ENCODE assay signal across 13 cellular contexts in the genomic region with DNA sequence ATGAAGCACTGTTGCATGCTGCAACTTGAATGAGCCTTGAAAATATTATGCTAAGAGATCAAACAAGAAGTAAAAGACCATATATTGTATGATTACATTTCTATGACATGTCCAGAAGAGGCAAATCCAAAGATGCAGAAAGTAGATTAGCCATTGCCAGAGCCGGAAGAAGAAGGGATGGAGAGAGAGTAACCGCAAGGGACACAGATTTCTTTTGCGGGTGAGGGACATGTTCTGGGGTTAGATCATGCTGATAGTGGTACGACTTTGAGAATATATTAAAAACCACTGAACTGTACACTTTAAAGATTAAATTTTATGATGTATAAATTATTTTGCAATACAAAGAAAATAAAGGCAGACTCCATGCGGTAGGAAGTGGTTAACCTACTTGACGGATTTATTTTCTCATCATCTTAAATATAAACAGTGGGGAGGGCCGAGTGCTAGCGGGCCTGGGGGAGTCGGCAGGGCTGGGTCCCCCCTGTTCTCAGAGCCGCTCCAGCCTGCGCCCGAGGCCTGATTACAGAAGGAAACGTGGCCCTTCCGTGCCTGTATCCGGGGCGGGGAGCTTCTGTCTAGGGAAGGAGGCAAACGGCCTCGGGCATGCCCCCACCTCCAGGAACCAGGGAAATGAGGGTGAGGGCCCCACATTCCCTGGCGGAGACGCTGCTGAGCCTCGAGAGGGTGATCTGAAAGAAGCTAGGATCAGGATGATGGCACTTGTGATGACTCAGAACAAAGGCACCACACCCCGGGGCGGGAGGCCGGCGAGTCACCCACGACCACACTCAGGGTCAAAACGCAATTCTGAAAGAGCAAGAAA. TPM values are rescaled to one million over a fixed set of nuclear protein-coding genes. Genes with fewer than 3 reads are reported as not detected.
DNase-seq lines count a peak whose midpoint lies in the region; ATAC-seq, FAIRE-seq and TF ChIP-seq lines count a peak whose summit lies in the region.
"Had no signal": no experiment of that assay in that cellular context is flagged by ENCODE, and none has a peak within 500 bp of the region (broad histone marks: within the 10 kb centered on the region; RNA-seq: fewer than 3 reads in every experiment).

No MANE protein-coding gene starts in this region.

- no peak overlapping the region for H3K14ac ChIP-seq in neuronal stem cell (ENCODE audit: low read length)

- H3K79me1 ChIP-seq in neuronal stem cell (ENCODE audit: low read depth, low read length), result peaks cover 1% of the 10 kb centered on the region

- in situ Hi-C loops in K562 (cut with MboI), result no loop called here

- H3K23ac ChIP-seq in neuronal stem cell (ENCODE audit: low read depth, low read length, poor library complexity), result no peak overlapping the region

- H3K4ac ChIP-seq in neuronal stem cell (ENCODE audit: low read length), result no peak overlapping the region

- no peaks in the 10 kb centered on the region for H3K9me1 ChIP-seq in K562 (ENCODE audit: control insufficient read depth, insufficient read depth, low read length)

- no peak overlapping the region for H4K8ac ChIP-seq in neuronal stem cell (ENCODE audit: low read depth, low read length)

- CTCF ChIA-PET in K562 (lab: Yijun Ruan, JAX; ENCODE audit: low intra/inter-chr PET ratio), result no interaction called here

- DNase-seq in GF-D8 (lab: John Stamatoyannopoulos, UW) (peak; percentile 7), LoVo (ENCODE audit: low spot score) (peak; percentile 45), K562 (ENCODE audit: extremely low read depth in 1 of 4, low spot score in 3 of 4) (peak; percentile 16 to 38 (median 22)), neuronal stem cell (ENCODE audit: low spot score) (no peak), cortex of kidney (lab: John Stamatoyannopoulos, UW) (no peak), NCI-H748 (lab: John Stamatoyannopoulos, UW; ENCODE audit: unreplicated experiment) (no peak)
- no peak for DNase-seq in activated CD4-positive, alpha-beta T cell treated with anti-CD3 and anti-CD28 coated beads, Interleukin-2, amount 50 U/mL, for 1 hour
- DNase-seq in activated effector memory CD4-positive, alpha-beta T cell treated with anti-CD3 and anti-CD28 coated beads, Interleukin-2, amount 50 U/mL, for 16 hours, result no peak
- DNase-seq: activated CD4-positive, CD25-positive, alpha-beta regulatory T cell treated with anti-CD3 and anti-CD28 coated beads, Interleukin-2, amount 50 U/mL, for 72 hours; amygdala; NCI-H510A; psoas muscle; stimulated activated CD8-positive, alpha-beta memory T cell treated with anti-CD3 and anti-CD28 coated beads, Interleukin-4, amount 100 ng/mL, for 48 hours had no signal

- no peak overlapping the region for H2BK15ac ChIP-seq in neuronal stem cell (ENCODE audit: low read length)

- FAIRE-seq in K562 (lab: Jason Lieb, UNC), result no peak

- no peaks in the 10 kb centered on the region for H3K9me3 ChIP-seq in K562 (replicated peaks; ENCODE audit: control insufficient read depth, insufficient read depth, low read depth, low read length)
- H3K9me3 ChIP-seq in neuronal stem cell (replicated peaks in 1 of 2; ENCODE audit: control insufficient read depth in 2 of 2, insufficient read depth in 1 of 2, low read depth in 1 of 2, low read length in 2 of 2), result peaks cover 5% of the 10 kb centered on the region in 2 donors
- H3K9me3 ChIP-seq: psoas muscle had no signal

- POLR2A ChIA-PET in K562 (lab: Yijun Ruan, JAX), result interaction anchor here (1.0 kb wide), 1 partner anchor 10 kb away, joined by 3 read pairs; no protein-coding TSS in a partner anchor

- no peaks in the 10 kb centered on the region for H3K36me3 ChIP-seq in K562 (ENCODE audit: control insufficient read depth, insufficient read depth, low read length)
- H3K36me3 ChIP-seq in neuronal stem cell (replicated peaks in 1 of 2; ENCODE audit: control insufficient read depth in 2 of 2, insufficient read depth in 2 of 2, low read length in 2 of 2), result no peaks in the 10 kb centered on the region

- H3K4me2 ChIP-seq in K562 (ENCODE audit: insufficient read depth, low read length) (peak overlapping the region; percentile 70), neuronal stem cell (ENCODE audit: insufficient read depth, low read length, poor library complexity, severe bottlenecking) (no peak overlapping the region)

- TF ChIP-seq EP300 in K562 (IDR thresholded peaks at IDR 0.05; ENCODE audit: low read length), result no peak

- H3K79me2 ChIP-seq in K562 (ENCODE audit: control insufficient read depth, insufficient read depth, low read length), result no peaks in the 10 kb centered on the region

- no peak overlapping the region for H3K4me3 ChIP-seq in K562
- H3K4me3 ChIP-seq in neuronal stem cell (ENCODE audit: low read length in 2 of 2), result no peak overlapping the region
- H3K4me3 ChIP-seq: psoas muscle had no signal

- no peak for TF ChIP-seq RAD21 in K562 (CRISPR knock-in tag; conservative IDR thresholded peaks at IDR 0.05 in 1 of 2, IDR thresholded peaks at IDR 0.05 in 1 of 2)

- intact Hi-C loops in K562 (cut with micrococcal nuclease), result no loop called here

- H3K9ac ChIP-seq in K562 (ENCODE audit: insufficient read depth in 1 of 2, low read depth in 2 of 2, low read length in 2 of 2) (peak overlapping the region in 1 of 2 experiments; percentile 77; a peak in 2 of 4 replicates), neuronal stem cell (ENCODE audit: low read depth, low read length, poor library complexity) (no peak overlapping the region)

- H3K4me1 ChIP-seq in K562 (replicated peaks in 1 of 2; ENCODE audit: control insufficient read depth in 2 of 2, insufficient read depth in 2 of 2, low read length in 2 of 2), result peaks cover 7 to 14% of the 10 kb centered on the region in 2 experiments; a peak in 4 of 5 replicates
- no peaks in the 10 kb centered on the region for H3K4me1 ChIP-seq in neuronal stem cell (ENCODE audit: control insufficient read depth in 2 of 2, insufficient read depth in 1 of 2, low read depth in 1 of 2, low read length in 2 of 2)
- H3K4me1 ChIP-seq: psoas muscle had no signal

- peak overlapping the region; percentile 70 for H2AFZ ChIP-seq in K562 (ENCODE audit: low read depth, low read length)
- peak overlapping the region; percentile 66 for H2AFZ ChIP-seq in neuronal stem cell (ENCODE audit: low read length)

- no peak overlapping the region for H4K91ac ChIP-seq in neuronal stem cell (ENCODE audit: low read depth, low read length, poor library complexity)

- H4K20me1 ChIP-seq in K562 (replicated peaks; ENCODE audit: control insufficient read depth, insufficient read depth, low read length), result no peaks in the 10 kb centered on the region

- no peak for TF ChIP-seq POLR2A in K562 (conservative IDR thresholded peaks at IDR 0.05)

- no peak overlapping the region for H2BK120ac ChIP-seq in neuronal stem cell (ENCODE audit: low read depth, low read length)

- no peak for TF ChIP-seq CTCF in K562 (IDR thresholded peaks at IDR 0.05 in 2 of 3, conservative IDR thresholded peaks at IDR 0.05 in 1 of 3; ENCODE audit: insufficient read depth in 2 of 3, low read depth in 1 of 3, low read length in 3 of 3)

- peak; percentile 70 for ATAC-seq in K562
- ATAC-seq: psoas muscle had no signal

- no peak overlapping the region for H2BK12ac ChIP-seq in neuronal stem cell (ENCODE audit: low read length)

- H2BK5ac ChIP-seq in neuronal stem cell (ENCODE audit: low read length), result no peak overlapping the region

- no TSS peak for BruUV-seq in K562 (replicated peaks; lab: Mats Ljungman, UMichigan)

- H3K27ac ChIP-seq in K562 (ENCODE audit: extremely low read depth, low read depth, low read length), result no peak overlapping the region; the same call in 2 of the 3 replicates
- H3K27ac ChIP-seq in neuronal stem cell (replicated peaks; ENCODE audit: low read length), result no peak overlapping the region
- H3K27ac ChIP-seq: psoas muscle had no signal

- H2AK5ac ChIP-seq in neuronal stem cell (ENCODE audit: low read depth, low read length), result no peak overlapping the region

- H3K18ac ChIP-seq in neuronal stem cell (ENCODE audit: low read length), result no peak overlapping the region

- H3K27me3 ChIP-seq in K562 (ENCODE audit: control insufficient read depth in 2 of 2, insufficient read depth in 2 of 2, low read length in 2 of 2) (peaks cover 11 to 35% of the 10 kb centered on the region in 2 experiments; a peak in 3 of 5 replicates), neuronal stem cell (ENCODE audit: control insufficient read depth in 3 of 3, insufficient read depth in 3 of 3, low read depth in 1 of 3, low read length in 3 of 3) (peaks cover 0 to 2% (median 0%) of the 10 kb centered on the region in 3 experiments)

- WGBS in K562 (ENCODE audit: insufficient coverage, low coverage, missing lambda C conversion rate), result 5% methylated on average over 27 of the region's 27 CpGs
- WGBS in neuronal stem cell (ENCODE audit: extremely low coverage in 2 of 2, insufficient read length in 2 of 2, insufficient replicate concordance in 1 of 2), 2 donors, result no CpG with 5 or more reads among the region's 27 CpGs

TF ChIP-seq in K562, 482 proteins besides CTCF, POLR2A, EP300 and RAD21 (continues in another document):
- TF ChIP-seq ZNF707 (CRISPR knock-in tag; conservative IDR thresholded peaks at IDR 0.05), result no peak
- TF ChIP-seq RB1 (IDR thresholded peaks at IDR 0.05; ENCODE audit: low read depth), result no peak
- TF ChIP-seq JUN (IDR thresholded peaks at IDR 0.05; ENCODE audit: borderline replicate concordance, low read depth, low read length), result 0 out of 2 replicates have a peak, but pooled peaks have one; percentile 34
- TF ChIP-seq JUN (CRISPR knock-in tag; IDR thresholded peaks at IDR 0.05; ENCODE audit: borderline replicate concordance), result no peak
- no peak for TF ChIP-seq ZNF778 (CRISPR knock-in tag; IDR thresholded peaks at IDR 0.05)
- TF ChIP-seq NFATC3 (IDR thresholded peaks at IDR 0.05), result no peak

RNA-seq across cellular contexts. Expression of a gene that starts 48.0 kb away (rescaled TPM):
- total RNA-seq in K562 (2011; cell fraction: chromatin; rRNA removed; ENCODE audit: low replicate concordance), result 57.4 and 121 TPM in 2 replicates
- 24.3 and 35.9 TPM in 2 replicates for total RNA-seq in K562 (2011; cell fraction: nucleolus; rRNA removed)
- total RNA-seq in K562 (2011; cell fraction: nucleoplasm; rRNA removed), result 43.2 and 49.7 TPM in 2 replicates
- 15.6 and 19.7 TPM in 2 replicates for total RNA-seq in K562 (2014; rRNA removed)
- total RNA-seq in K562 (2014; rRNA removed; fragmentation: Illumina TruSeq; extraction: Trizol), result 22.3 and 22.4 TPM in 2 replicates
- total RNA-seq in K562 (2015; rRNA removed; fragmentation: Illumina TruSeq; extraction: Trizol), result 15.8 and 16.9 TPM in 2 replicates
- 18.0 and 18.2 TPM in 2 replicates for total RNA-seq in K562 (2021)
- 21.3 and 29.6 TPM in 2 replicates for polyA plus RNA-seq in K562 (2011; rRNA removed)
- polyA plus RNA-seq in K562 (2011; cell fraction: cytosol; rRNA removed), result 6.6 and 16.0 TPM in 2 replicates
- polyA plus RNA-seq in K562 (2011; cell fraction: nucleus; rRNA removed), result 13.6 and 19.8 TPM in 2 replicates
- polyA plus RNA-seq in K562 (2012), result 13.7 and 23.1 TPM in 2 replicates
- 18.0 and 21.0 TPM in 2 replicates for polyA plus RNA-seq in K562 (2014; fragmentation: Illumina TruSeq; extraction: Trizol)
- 1 to 10 TPM; 6.2 to 6.8 TPM for polyA plus RNA-seq in K562 (2014; fragmentation: Nextera tagmentation; extraction: Ambion mirVana)
- 20.6 and 21.1 TPM in 2 replicates for polyA plus RNA-seq in K562 (2014; rRNA removed)
- polyA minus RNA-seq in K562 (2011; rRNA and poly(A)+ RNA removed), result 47.5 and 52.1 TPM in 2 replicates
- 14.6 and 15.5 TPM in 2 replicates for polyA minus RNA-seq in K562 (2011; cell fraction: cytosol; rRNA and poly(A)+ RNA removed)
- polyA minus RNA-seq in K562 (2011; cell fraction: nucleus; rRNA and poly(A)+ RNA removed), result 24.6 and 42.8 TPM in 2 replicates
- 6.9 TPM for polyA plus RNA-seq in neuronal stem cell (2013, experiment 1 of 2)
- 6.9 TPM for polyA plus RNA-seq in neuronal stem cell (2013, experiment 2 of 2)

Comparison
In these comparisons a context has a peak if more than half of its experiments do, and no peak if none do; other contexts are left out.
1. DNase-seq: peak in GF-D8 (single experiment), LoVo (single experiment) and K562 (4 of 4); none in neuronal stem cell (single experiment), cortex of kidney (single experiment), activated CD4-positive, alpha-beta T cell treated with anti-CD3 and anti-CD28 coated beads, Interleukin-2, amount 50 U/mL, for 1 hour (single experiment), activated effector memory CD4-positive, alpha-beta T cell treated with anti-CD3 and anti-CD28 coated beads, Interleukin-2, amount 50 U/mL, for 16 hours (single experiment) and NCI-H748 (single experiment).